8 cellular contexts compared by ENCODE assay signal in the genomic region with DNA sequence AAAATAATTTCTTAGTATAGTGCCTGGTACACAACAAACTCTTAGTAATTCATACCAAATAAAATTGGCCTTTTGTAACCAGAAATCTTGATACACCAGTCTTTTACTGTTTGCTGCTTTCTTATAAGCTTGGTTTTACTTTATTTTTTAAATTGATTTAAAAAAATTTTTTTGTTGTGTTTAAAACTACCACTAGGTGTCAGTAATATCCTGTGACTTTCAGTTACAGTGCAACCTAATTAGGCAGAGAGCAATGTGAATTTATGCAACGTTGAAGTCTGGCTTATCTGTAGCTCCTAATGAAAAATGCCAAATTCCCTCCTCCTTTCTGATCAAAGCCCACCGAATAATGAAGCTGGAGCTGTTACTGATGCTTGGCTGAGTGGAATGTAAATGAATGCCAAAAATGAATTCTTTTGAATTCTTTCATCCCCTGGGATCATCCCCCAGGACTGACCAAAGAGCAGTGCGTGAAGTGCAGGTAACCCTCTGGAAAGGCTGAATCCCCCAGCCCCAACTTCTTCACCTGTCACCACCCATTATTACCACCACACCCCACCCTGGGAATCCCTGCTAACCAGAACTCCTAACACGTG. TPM values are rescaled to one million over a fixed set of nuclear protein-coding genes. Genes with fewer than 3 reads are reported as not detected.
DNase-seq lines count a peak whose midpoint lies in the region; ATAC-seq and TF ChIP-seq lines count a peak whose summit lies in the region.

No MANE protein-coding gene starts in this region.

- H3K9ac ChIP-seq in SK-N-SH = no peak overlapping the region

- H3K9me2 ChIP-seq in SK-N-SH = no peaks in the 10 kb centered on the region

- H3K27ac Mint-ChIP-seq in immature natural killer cell = peak overlapping the region in 2 of 6 donors; percentile 23 to 38

- no peaks in the 10 kb centered on the region for H3K9me3 ChIP-seq in SK-N-SH
- no peaks in the 10 kb centered on the region for H3K9me3 ChIP-seq in upper lobe of right lung

- H3F3A ChIP-seq in SK-N-SH (replicated peaks; ENCODE audit: insufficient read depth) = peaks cover 20% of the 10 kb centered on the region

- H3K27me3 Mint-ChIP-seq in immature natural killer cell (ENCODE audit: low read depth in 3 of 3) = peaks cover 0 to 4% (median 0%) of the 10 kb centered on the region in 3 donors

- DNase-seq in SK-N-SH (peak; percentile 48), NCI-H1694 (lab: John Stamatoyannopoulos, UW) (peak; percentile 50), immature natural killer cell (peak; percentile 22 to 48 (median 32)), upper lobe of right lung (no peak)

- H3K36me3 ChIP-seq in SK-N-SH (replicated peaks in 1 of 2; ENCODE audit: control insufficient read depth in 1 of 2, insufficient read depth in 2 of 2, low read length in 1 of 2) (peaks cover 25 to 54% of the 10 kb centered on the region in 2 experiments), upper lobe of right lung (peaks cover 16% of the 10 kb centered on the region)

- peaks cover 22 to 34% of the 10 kb centered on the region in 2 donors for H3K4me1 Mint-ChIP-seq in immature natural killer cell

- TF ChIP-seq RAD21 in SK-N-SH (IDR thresholded peaks at IDR 0.05; ENCODE audit: low read length) = peak; percentile 88

- H3K9me3 Mint-ChIP-seq in immature natural killer cell = no peaks in the 10 kb centered on the region

- 49% methylated on average over 4 of the region's 4 CpGs for whole genome bisulfite sequencing in SK-N-SH (ENCODE audit: low lambda C conversion rate)

- no peak overlapping the region for H3K4me3 Mint-ChIP-seq in immature natural killer cell

- peak; percentile 67 for TF ChIP-seq CTCF in SK-N-SH (IDR thresholded peaks at IDR 0.05)
- peak; percentile 24; the same call in 1 of the 2 replicates for TF ChIP-seq CTCF in WI38 (IDR thresholded peaks at IDR 0.05; ENCODE audit: low read depth, low read length)
- peak; percentile 67 for TF ChIP-seq CTCF in upper lobe of right lung (IDR thresholded peaks at IDR 0.05)

- no peak overlapping the region for H3K27ac ChIP-seq in SK-N-SH (ENCODE audit: low read depth in 2 of 2, low read length in 1 of 2)
- H3K27ac ChIP-seq in upper lobe of right lung = no peak overlapping the region

- TF ChIP-seq EP300 in SK-N-SH (IDR thresholded peaks at IDR 0.05; ENCODE audit: borderline replicate concordance in 1 of 2, low read depth in 1 of 2, low read length in 1 of 2) = no peak

- no peak for ATAC-seq in SK-N-SH treated with all-trans-retinoic acid at 6 μM for 48 hours
- ATAC-seq in upper lobe of right lung = no peak
- ATAC-seq in GM21529 (IDR thresholded peaks at IDR 0.05; ENCODE audit: unreplicated experiment) = no peak
- ATAC-seq in activated CD4-positive, CD25-positive, alpha-beta regulatory T cell treated with anti-CD3 and anti-CD28 coated beads, Interleukin-2, amount 50 U/mL, for 24 hours = no peak

- H3K79me2 ChIP-seq in SK-N-SH (ENCODE audit: insufficient read depth) = peaks cover 18% of the 10 kb centered on the region; the same call in 1 of the 2 replicates

- POLR2A ChIA-PET in SK-N-SH (lab: Yijun Ruan, JAX) = no interaction called here

- H3K4me3 ChIP-seq in SK-N-SH (ENCODE audit: low read depth in 2 of 2, low read length in 1 of 2) (no peak overlapping the region), WI38 (ENCODE audit: low read depth, low read length) (no peak overlapping the region), upper lobe of right lung (no peak overlapping the region)

- no peak overlapping the region for H2AFZ ChIP-seq in SK-N-SH (ENCODE audit: low read depth)

- intact Hi-C loops in upper lobe of right lung (cut with DNase I) = loop anchor here (10.0 kb wide), 2 partner anchors 321 to 601 kb away; no protein-coding TSS in a partner anchor

- H3K36me3 Mint-ChIP-seq in immature natural killer cell = peaks cover 3 to 17% (median 10%) of the 10 kb centered on the region in 3 donors

- H3K27me3 ChIP-seq in SK-N-SH (ENCODE audit: insufficient read depth) (no peaks in the 10 kb centered on the region), upper lobe of right lung (no peaks in the 10 kb centered on the region)

- H3K4me2 ChIP-seq in SK-N-SH = no peak overlapping the region

- CTCF ChIA-PET in SK-N-SH (lab: Yijun Ruan, JAX) = interaction anchor here (0.6 to 3.3 kb wide), 56 partner anchors 12 to 731 kb away, joined by 3 to 29 read pairs (median 4); no protein-coding TSS in a partner anchor

- H3K4me1 ChIP-seq in SK-N-SH (ENCODE audit: control insufficient read depth in 1 of 2, insufficient read depth in 2 of 2, low read depth in 1 of 2, low read length in 1 of 2) (peaks cover 4 to 13% of the 10 kb centered on the region in 2 experiments; a peak in 2 of 4 replicates), upper lobe of right lung (peaks cover 7% of the 10 kb centered on the region)

- no peaks in the 10 kb centered on the region for H4K20me1 ChIP-seq in SK-N-SH (ENCODE audit: insufficient read depth)

TF ChIP-seq in SK-N-SH, 30 proteins besides CTCF, POLR2A, EP300 and RAD21 (continues in another document):
- TF ChIP-seq SMC3 (IDR thresholded peaks at IDR 0.05; ENCODE audit: low read depth, low read length) = peak; percentile 43; the same call in 1 of the 2 replicates
- TF ChIP-seq GATA2 (CRISPR knock-in tag; IDR thresholded peaks at IDR 0.05) = no peak
- TF ChIP-seq TCF12 (IDR thresholded peaks at IDR 0.05) = no peak
- no peak for TF ChIP-seq NFIC (IDR thresholded peaks at IDR 0.05; ENCODE audit: borderline replicate concordance)
- TF ChIP-seq POLR2AphosphoS5 (IDR thresholded peaks at IDR 0.05; ENCODE audit: low read depth, low read length) = no peak
- TF ChIP-seq, protein P1, sequence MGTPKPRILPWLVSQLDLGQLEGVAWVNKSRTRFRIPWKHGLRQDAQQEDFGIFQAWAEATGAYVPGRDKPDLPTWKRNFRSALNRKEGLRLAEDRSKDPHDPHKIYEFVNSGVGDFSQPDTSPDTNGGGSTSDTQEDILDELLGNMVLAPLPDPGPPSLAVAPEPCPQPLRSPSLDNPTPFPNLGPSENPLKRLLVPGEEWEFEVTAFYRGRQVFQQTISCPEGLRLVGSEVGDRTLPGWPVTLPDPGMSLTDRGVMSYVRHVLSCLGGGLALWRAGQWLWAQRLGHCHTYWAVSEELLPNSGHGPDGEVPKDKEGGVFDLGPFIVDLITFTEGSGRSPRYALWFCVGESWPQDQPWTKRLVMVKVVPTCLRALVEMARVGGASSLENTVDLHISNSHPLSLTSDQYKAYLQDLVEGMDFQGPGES (IDR thresholded peaks at IDR 0.05; ENCODE audit: low read depth, low read length) = no peak
- no peak for TF ChIP-seq EZH2phosphoT487 (IDR thresholded peaks at IDR 0.05; ENCODE audit: borderline replicate concordance, low read depth)
- TF ChIP-seq, protein P2, sequence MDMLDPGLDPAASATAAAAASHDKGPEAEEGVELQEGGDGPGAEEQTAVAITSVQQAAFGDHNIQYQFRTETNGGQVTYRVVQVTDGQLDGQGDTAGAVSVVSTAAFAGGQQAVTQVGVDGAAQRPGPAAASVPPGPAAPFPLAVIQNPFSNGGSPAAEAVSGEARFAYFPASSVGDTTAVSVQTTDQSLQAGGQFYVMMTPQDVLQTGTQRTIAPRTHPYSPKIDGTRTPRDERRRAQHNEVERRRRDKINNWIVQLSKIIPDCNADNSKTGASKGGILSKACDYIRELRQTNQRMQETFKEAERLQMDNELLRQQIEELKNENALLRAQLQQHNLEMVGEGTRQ (IDR thresholded peaks at IDR 0.05; ENCODE audit: borderline replicate concordance, low read depth, low read length) = no peak

TF ChIP-seq in SK-N-SH treated with all-trans-retinoic acid at 6 μM for 48 hours, 23 proteins besides CTCF, POLR2A, EP300 and RAD21:
- TF ChIP-seq TOX (CRISPR knock-in tag; IDR thresholded peaks at IDR 0.05; ENCODE audit: borderline replicate concordance) = no peak
- no peak for TF ChIP-seq CSDC2 (CRISPR knock-in tag; IDR thresholded peaks at IDR 0.05)

RNA-seq across cellular contexts. Expression of a gene that starts 3.8 kb away (rescaled TPM):
- polyA plus RNA-seq in SK-N-SH (2012; rRNA removed) (1.8 and 2.8 TPM in 2 replicates), immature natural killer cell (10 to 100 TPM; 17.1 to 25.2 (median 21.8) TPM)
- polyA plus RNA-seq in SK-N-SH (2012; cell fraction: cytosol; rRNA removed) = 2.0 and 2.4 TPM in 2 replicates
- polyA plus RNA-seq in SK-N-SH (2012; cell fraction: nucleus; rRNA removed) = 5.0 and 5.7 TPM in 2 replicates
- 9.6 TPM for total RNA-seq in upper lobe of right lung
